In genomic region chr20:44959896-44960852, GRCh38 we compare ENCODE assay signal across 8 cellular contexts. TPM values are rescaled to one million over a fixed set of nuclear protein-coding genes. Genes with fewer than 3 reads are reported as not detected.
A peak's percentile ranks its signal among the peaks of the same experiment; 100 is the strongest.
DNase-seq lines count a peak whose midpoint lies in the region; ATAC-seq and TF ChIP-seq lines count a peak whose summit lies in the region.

Gene TOMM34, minus strand, starts transcription at chr20:44960397. Its CDS starts 64 bp downstream, at chr20:44960333.

- peaks cover under 1% of the 10 kb centered on the region for H3K36me3 ChIP-seq in smooth muscle cell (ENCODE audit: low read depth)

- POLR2A ChIA-PET in activated B cell treated with CpG ODN at 0.5 μM for 24 hours (lab: Charles Lee) = interaction anchor here (0.6 to 3.2 kb wide), 19 partner anchors 7 to 1223 kb away, joined by 3 to 28 read pairs (median 4); partner anchors contain the start of genes PABPC1L and YWHAB

- TF ChIP-seq CTCF in activated B cell treated with CpG ODN at 0.5 μM for 24 hours (IDR thresholded peaks at IDR 0.05) = no peak
- no peak for TF ChIP-seq CTCF in cardiac fibroblast (IDR thresholded peaks at IDR 0.05; ENCODE audit: low read depth, low read length)
- TF ChIP-seq CTCF in smooth muscle cell (IDR thresholded peaks at IDR 0.05; ENCODE audit: borderline replicate concordance, insufficient read depth, poor library complexity, severe bottlenecking) = no peak

- peaks cover 26% of the 10 kb centered on the region for H3K4me1 ChIP-seq in smooth muscle cell (ENCODE audit: low read depth)

- H3K36me3 Mint-ChIP-seq in activated B cell treated with CpG ODN at 0.5 μM for 24 hours (ENCODE audit: low read depth) = peaks cover 38% of the 10 kb centered on the region

- peak within 1 kb of the TSS; percentile 88 for H3K4me2 ChIP-seq in smooth muscle cell

- H2AFZ ChIP-seq in smooth muscle cell (ENCODE audit: low read depth) = peak within 1 kb of the TSS; percentile 40

- CTCF ChIA-PET in activated B cell treated with CpG ODN at 0.5 μM for 24 hours (lab: Charles Lee) = interaction anchor here (0.6 to 1.3 kb wide), 5 partner anchors 9 to 60 kb away, joined by 3 read pairs; no protein-coding TSS in a partner anchor

- peaks cover 21% of the 10 kb centered on the region for H4K20me1 ChIP-seq in smooth muscle cell (ENCODE audit: low read depth)

- peak within 1 kb of the TSS; percentile 79 to 92 for H3K4me3 ChIP-seq in cardiac fibroblast (replicated peaks in 1 of 2; ENCODE audit: low read depth in 2 of 2, low read length in 2 of 2)
- peak within 1 kb of the TSS; percentile 79 for H3K4me3 ChIP-seq in smooth muscle cell

- intact Hi-C loops in activated B cell treated with CpG ODN at 0.5 μM for 24 hours (cut with micrococcal nuclease) = loop anchor here (1.0 to 2.0 kb wide), 3 partner anchors 10 to 69 kb away; no protein-coding TSS in a partner anchor

- peak within 1 kb of the TSS; percentile 90 for H3K27ac Mint-ChIP-seq in activated B cell treated with CpG ODN at 0.5 μM for 24 hours

- WGBS in smooth muscle cell (ENCODE audit: low lambda C conversion rate) = 1% methylated on average over 66 of the region's 66 CpGs

- DNase-seq in AG08396 (ENCODE audit: low spot score) (peak; percentile 99), NCI-H345 (lab: John Stamatoyannopoulos, UW) (peak; percentile 98), activated B cell treated with CpG ODN at 0.5 μM for 24 hours (peak; percentile 92), cardiac fibroblast (ENCODE audit: low read depth in 2 of 2) (peak; percentile 91), iPS-NIHi11 (ENCODE audit: low spot score) (peak; percentile 98), smooth muscle cell (lab: John Stamatoyannopoulos, UW; ENCODE audit: unreplicated experiment) (peak; percentile 76)

- peaks cover 6% of the 10 kb centered on the region for H3F3A ChIP-seq in smooth muscle cell (ENCODE audit: low read depth)

- no peaks in the 10 kb centered on the region for H3K27me3 ChIP-seq in smooth muscle cell (ENCODE audit: low read depth)

- H3K9ac ChIP-seq in smooth muscle cell (ENCODE audit: low read depth) = peak within 1 kb of the TSS; percentile 83

- peak within 1 kb of the TSS; percentile 92 for H3K27ac ChIP-seq in smooth muscle cell (ENCODE audit: low read depth)

- peaks cover 67% of the 10 kb centered on the region for H3K4me1 Mint-ChIP-seq in activated B cell treated with CpG ODN at 0.5 μM for 24 hours

- no peaks in the 10 kb centered on the region for H3K27me3 Mint-ChIP-seq in activated B cell treated with CpG ODN at 0.5 μM for 24 hours

- peak within 1 kb of the TSS; percentile 97 for H3K4me3 Mint-ChIP-seq in activated B cell treated with CpG ODN at 0.5 μM for 24 hours

- peaks cover 24% of the 10 kb centered on the region for H3K79me2 ChIP-seq in smooth muscle cell (ENCODE audit: low read depth)

- no peaks in the 10 kb centered on the region for H3K9me3 Mint-ChIP-seq in activated B cell treated with CpG ODN at 0.5 μM for 24 hours

- H3K9me3 ChIP-seq in smooth muscle cell (replicated peaks; ENCODE audit: low read depth) = no peaks in the 10 kb centered on the region

- peak; percentile 92 for ATAC-seq in GM19023 (IDR thresholded peaks at IDR 0.05; ENCODE audit: unreplicated experiment)
- peak; percentile 72 for ATAC-seq in HG03196 (IDR thresholded peaks at IDR 0.05; ENCODE audit: unreplicated experiment)
- ATAC-seq in activated B cell treated with CpG ODN at 0.5 μM for 24 hours (ENCODE audit: low read depth) = peak; percentile 94

RNA-seq across cellular contexts. Expression of gene TOMM34, which starts in this region (rescaled TPM):
- 18.2 and 22.7 TPM in 2 replicates for total RNA-seq in activated B cell treated with CpG ODN at 0.5 μM for 24 hours
- 24.4 and 34.9 TPM in 2 replicates for total RNA-seq in smooth muscle cell
- polyA plus RNA-seq in smooth muscle cell = 27.2 and 50.0 TPM in 2 replicates

Comparison
In these comparisons a context has a peak if more than half of its experiments do, and no peak if none do; other contexts are left out.
1. Peak in every context shown above with its lines: DNase-seq, ATAC-seq, H3K4me3 ChIP-seq and H3K27ac ChIP-seq.